In genomic region chr17:76867578-76868175, GRCh38 we compare ENCODE assay signal across 8 cellular contexts. TPM values are rescaled to one million over a fixed set of nuclear protein-coding genes. Genes with fewer than 3 reads are reported as not detected.
A peak's percentile ranks its signal among the peaks of the same experiment; 100 is the strongest.
DNase-seq lines count a peak whose midpoint lies in the region; ATAC-seq, FAIRE-seq and TF ChIP-seq lines count a peak whose summit lies in the region.

No MANE protein-coding gene starts in this region.

- DNase-seq in A673 (ENCODE audit: low spot score), result no peak
- DNase-seq in H54 (ENCODE audit: insufficient read length, low spot score), result peak; percentile 97
- no peak for DNase-seq in activated T-helper 1 cell treated with anti-CD3 and anti-CD28 coated beads, Interleukin-12 subunit alpha, Interleukin-12 subunit beta, Interleukin-2, Interleukin-4 antibody, amounts not matched to agents 30 ng/mL and 10 ng/mL and 1 ng/mL, durations not matched to agents 14 hours and 24 hours and 36 hours (ENCODE audit: low spot score)
- DNase-seq in immature natural killer cell, result no peak
- DNase-seq in DMS 273 treated with DMSO at 0.1 percent for 48 hours (lab: John Stamatoyannopoulos, UW), result no peak
- DNase-seq in stimulated activated CD4-positive, alpha-beta T cell treated with anti-CD3 and anti-CD28 coated beads, Interleukin-4, amount 100 ng/mL, for 24 hours, result no peak

- no peak for TF ChIP-seq POLR2A in H54 (IDR thresholded peaks at IDR 0.05; ENCODE audit: low read depth, low read length)

- FAIRE-seq in H54 (lab: Jason Lieb, UNC), result no peak

- BruUV-seq in A673 (replicated peaks; lab: Mats Ljungman, UMichigan), result no TSS peak

- intact Hi-C loops in A673 (cut with micrococcal nuclease; ENCODE audit: unreplicated experiment), result loop anchor here (1.0 to 10.0 kb wide), 2 partner anchors 189 to 377 kb away; no protein-coding TSS in a partner anchor
- intact Hi-C loops in activated T-helper 1 cell treated with anti-CD3 and anti-CD28 coated beads, Interleukin-12 subunit alpha, Interleukin-12 subunit beta, Interleukin-2, Interleukin-4 antibody, amounts not matched to agents 30 ng/mL and 10 ng/mL and 1 ng/mL, durations not matched to agents 14 hours and 24 hours and 36 hours (cut with micrococcal nuclease), result loop anchor here (1.0 to 5.0 kb wide), 4 partner anchors 145 to 380 kb away; no protein-coding TSS in a partner anchor

- no peaks in the 10 kb centered on the region for H3K9me3 ChIP-seq in A673 (ENCODE audit: low read depth, low read length, poor library complexity, severe bottlenecking)

- H3K9me3 Mint-ChIP-seq in activated T-helper 1 cell treated with anti-CD3 and anti-CD28 coated beads, Interleukin-12 subunit alpha, Interleukin-12 subunit beta, Interleukin-2, Interleukin-4 antibody, amounts not matched to agents 30 ng/mL and 10 ng/mL and 1 ng/mL, durations not matched to agents 14 hours and 24 hours and 36 hours, result no peaks in the 10 kb centered on the region
- H3K9me3 Mint-ChIP-seq in immature natural killer cell, result no peaks in the 10 kb centered on the region

- peak overlapping the region; percentile 44 for H3K4me3 ChIP-seq in A673 (ENCODE audit: low read depth, low read length, poor library complexity, severe bottlenecking)

- H3K27me3 ChIP-seq in A673 (replicated peaks; ENCODE audit: insufficient read depth, low read depth, low read length, poor library complexity), result peaks cover 17% of the 10 kb centered on the region

- peak overlapping the region; percentile 81 for H3K4me3 Mint-ChIP-seq in activated T-helper 1 cell treated with anti-CD3 and anti-CD28 coated beads, Interleukin-12 subunit alpha, Interleukin-12 subunit beta, Interleukin-2, Interleukin-4 antibody, amounts not matched to agents 30 ng/mL and 10 ng/mL and 1 ng/mL, durations not matched to agents 14 hours and 24 hours and 36 hours
- peak overlapping the region; percentile 33 to 81 (median 73) for H3K4me3 Mint-ChIP-seq in immature natural killer cell

- no peaks in the 10 kb centered on the region for H3K36me3 ChIP-seq in A673 (ENCODE audit: insufficient read depth, low read length, poor library complexity, severe bottlenecking)

- no peaks in the 10 kb centered on the region for H3K36me3 Mint-ChIP-seq in activated T-helper 1 cell treated with anti-CD3 and anti-CD28 coated beads, Interleukin-12 subunit alpha, Interleukin-12 subunit beta, Interleukin-2, Interleukin-4 antibody, amounts not matched to agents 30 ng/mL and 10 ng/mL and 1 ng/mL, durations not matched to agents 14 hours and 24 hours and 36 hours (ENCODE audit: low read depth)
- no peaks in the 10 kb centered on the region for H3K36me3 Mint-ChIP-seq in immature natural killer cell

- POLR2A ChIA-PET in A673 (lab: Charles Lee; ENCODE audit: low non-redundant PET), result interaction anchor here (1.0 kb wide), 1 partner anchor 189 kb away, joined by 3 read pairs; no protein-coding TSS in a partner anchor

- peaks cover 12% of the 10 kb centered on the region for H3K4me1 Mint-ChIP-seq in activated T-helper 1 cell treated with anti-CD3 and anti-CD28 coated beads, Interleukin-12 subunit alpha, Interleukin-12 subunit beta, Interleukin-2, Interleukin-4 antibody, amounts not matched to agents 30 ng/mL and 10 ng/mL and 1 ng/mL, durations not matched to agents 14 hours and 24 hours and 36 hours (ENCODE audit: low read depth)
- H3K4me1 Mint-ChIP-seq in immature natural killer cell, result peaks cover 0 to 7% of the 10 kb centered on the region in 2 donors

- H3K4me1 ChIP-seq in A673 (ENCODE audit: insufficient read depth, low read length, poor library complexity, severe bottlenecking), result peaks cover 14% of the 10 kb centered on the region

- CTCF ChIA-PET in A673 (lab: Charles Lee), result interaction anchor here (0.5 to 1.7 kb wide), 6 partner anchors 23 to 400 kb away, joined by 3 to 28 read pairs (median 3); no protein-coding TSS in a partner anchor

- no peak for TF ChIP-seq CTCF in A673 (conservative IDR thresholded peaks at IDR 0.05; ENCODE audit: low read depth, low read length)

- peak overlapping the region; percentile 72 for H3K27ac Mint-ChIP-seq in activated T-helper 1 cell treated with anti-CD3 and anti-CD28 coated beads, Interleukin-12 subunit alpha, Interleukin-12 subunit beta, Interleukin-2, Interleukin-4 antibody, amounts not matched to agents 30 ng/mL and 10 ng/mL and 1 ng/mL, durations not matched to agents 14 hours and 24 hours and 36 hours
- H3K27ac Mint-ChIP-seq in immature natural killer cell, result no peak overlapping the region

- peaks cover 26% of the 10 kb centered on the region for H3K27me3 Mint-ChIP-seq in activated T-helper 1 cell treated with anti-CD3 and anti-CD28 coated beads, Interleukin-12 subunit alpha, Interleukin-12 subunit beta, Interleukin-2, Interleukin-4 antibody, amounts not matched to agents 30 ng/mL and 10 ng/mL and 1 ng/mL, durations not matched to agents 14 hours and 24 hours and 36 hours (ENCODE audit: insufficient read depth)
- peaks cover 5 to 18% (median 10%) of the 10 kb centered on the region in 3 donors for H3K27me3 Mint-ChIP-seq in immature natural killer cell (ENCODE audit: low read depth in 3 of 3)

- no peak overlapping the region for H3K27ac ChIP-seq in A673 (ENCODE audit: low read depth, low read length, poor library complexity, severe bottlenecking)

- no peak for ATAC-seq in HG03039 (IDR thresholded peaks at IDR 0.05; ENCODE audit: unreplicated experiment)
- no peak for ATAC-seq in GM21390 (IDR thresholded peaks at IDR 0.05; ENCODE audit: unreplicated experiment)

RNA-seq across cellular contexts. Expression of gene MGAT5B, which starts 0.5 kb away (rescaled TPM):
- 1.1 and 3.7 TPM in 2 replicates for total RNA-seq in A673 (2021)
- 0.81 and 1.2 TPM in 2 replicates for total RNA-seq in activated T-helper 1 cell treated with anti-CD3 and anti-CD28 coated beads, Interleukin-12 subunit alpha, Interleukin-12 subunit beta, Interleukin-2, Interleukin-4 antibody, amounts not matched to agents 30 ng/mL and 10 ng/mL and 1 ng/mL, durations not matched to agents 14 hours and 24 hours and 36 hours
- not detected for polyA plus RNA-seq in immature natural killer cell
